In the genomic region with DNA sequence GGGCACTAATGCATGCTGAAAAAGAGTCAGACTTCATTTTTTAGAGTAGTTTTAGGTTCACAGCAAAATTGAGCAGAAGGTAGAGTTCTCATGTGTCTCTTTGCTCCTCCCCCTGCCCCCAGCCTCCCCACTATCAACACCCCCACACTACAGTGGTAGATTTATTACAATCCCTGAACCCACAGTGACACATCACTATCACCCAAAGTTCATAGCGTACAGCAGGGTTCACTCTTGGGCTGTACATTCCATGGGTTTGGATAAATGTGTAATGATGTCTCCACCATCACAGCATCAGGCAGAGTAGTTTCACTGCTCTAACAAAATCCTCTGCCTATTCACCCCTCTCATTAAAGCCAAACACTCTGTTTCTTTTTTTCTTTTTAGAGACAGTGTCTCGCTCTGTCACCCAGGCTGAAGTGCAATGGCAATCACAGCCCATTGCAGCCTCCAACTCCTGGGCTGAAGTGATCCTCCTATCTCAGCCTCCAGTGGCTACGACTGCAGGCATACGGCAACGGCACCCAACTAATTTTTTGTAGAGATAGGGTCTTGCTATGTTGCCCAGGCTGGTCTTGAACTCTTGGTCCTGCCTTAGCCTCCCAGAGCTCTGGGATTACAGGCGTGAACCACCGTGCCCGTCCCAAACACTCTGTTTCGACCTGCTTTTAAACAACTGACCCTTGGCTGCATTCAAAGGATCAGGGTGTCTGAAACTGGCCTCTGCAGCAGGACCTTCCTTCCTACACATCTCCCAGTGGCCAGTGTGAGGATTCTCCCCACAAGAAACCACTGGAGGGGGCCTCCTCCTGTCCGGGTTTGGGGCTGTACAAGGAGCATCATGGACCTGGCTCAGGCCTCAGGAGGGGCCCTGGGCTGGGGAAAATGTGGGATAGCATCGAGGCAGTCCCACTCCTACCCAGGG, we compare ENCODE assay signal across 12 cellular contexts. TPM values are rescaled to one million over a fixed set of nuclear protein-coding genes. Genes with fewer than 3 reads are reported as not detected.
DNase-seq lines count a peak whose midpoint lies in the region; ATAC-seq lines count a peak whose summit lies in the region.
"Had no signal": no experiment of that assay in that cellular context is flagged by ENCODE, and none has a peak within 500 bp of the region (broad histone marks: within the 10 kb centered on the region; RNA-seq: fewer than 3 reads in every experiment).

No MANE protein-coding gene starts in this region.

- H3K4me1 ChIP-seq in subcutaneous abdominal adipose tissue (ENCODE audit: control insufficient read depth in 5 of 5, insufficient read depth in 5 of 5, low read length in 5 of 5) = peaks cover 2 to 28% (median 25%) of the 10 kb centered on the region in 5 donors

- no peaks in the 10 kb centered on the region for H3K4me1 Mint-ChIP-seq in activated T-helper 17 cell treated with anti-CD3 and anti-CD28 coated beads, Interleukin-2, amount 50 U/mL, for 72 hours

- no peaks in the 10 kb centered on the region for H3K9me3 ChIP-seq in subcutaneous abdominal adipose tissue (ENCODE audit: control insufficient read depth in 5 of 5, low read length in 5 of 5)

- peak overlapping the region; percentile 46 for H3K4me3 Mint-ChIP-seq in activated T-helper 17 cell treated with anti-CD3 and anti-CD28 coated beads, Interleukin-2, amount 50 U/mL, for 72 hours

- H3K27me3 Mint-ChIP-seq in activated T-helper 17 cell treated with anti-CD3 and anti-CD28 coated beads, Interleukin-2, amount 50 U/mL, for 72 hours = peaks cover 4% of the 10 kb centered on the region

- no peaks in the 10 kb centered on the region for H3K9me3 Mint-ChIP-seq in activated T-helper 17 cell treated with anti-CD3 and anti-CD28 coated beads, Interleukin-2, amount 50 U/mL, for 72 hours
- H3K9me3 Mint-ChIP-seq: activated naive CD4-positive, alpha-beta T cell treated with anti-CD3 and anti-CD28 coated beads for 36 hours had no signal

- no peak for ATAC-seq in activated T-helper 17 cell treated with anti-CD3 and anti-CD28 coated beads, Interleukin-2, amount 50 U/mL, for 72 hours (replicated peaks)
- no peak for ATAC-seq in HG03457 (IDR thresholded peaks at IDR 0.05; ENCODE audit: unreplicated experiment)
- ATAC-seq in HG02938 (IDR thresholded peaks at IDR 0.05; ENCODE audit: unreplicated experiment) = no peak
- ATAC-seq in HG02571 (IDR thresholded peaks at IDR 0.05; ENCODE audit: unreplicated experiment) = no peak
- ATAC-seq: HCT116 had no signal

- H3K36me3 ChIP-seq in subcutaneous abdominal adipose tissue (ENCODE audit: control insufficient read depth in 5 of 5, insufficient read depth in 5 of 5, low read length in 5 of 5) = peaks cover 0 to 26% (median 13%) of the 10 kb centered on the region in 5 donors

- in situ Hi-C loops in ACHN (cut with HindIII; ENCODE audit: low pct_ligation_motif_present, low pct_unique_long_range_greater_than_20kb, low sequenced_read_pairs) = no loop called here

- DNase-seq in HCEC 1CT (peak; percentile 59), ACHN (no peak)
- DNase-seq: SHP77 treated with DMSO at 0.1 percent for 48 hours; stimulated activated CD4-positive, alpha-beta T cell treated with anti-CD3 and anti-CD28 coated beads, Interleukin-2, amount 100 ng/mL, for 48 hours had no signal

- H3K27me3 ChIP-seq in layer of hippocampus (ENCODE audit: control insufficient read depth, insufficient read depth, low read length) = no peaks in the 10 kb centered on the region
- H3K27me3 ChIP-seq in subcutaneous abdominal adipose tissue (ENCODE audit: control insufficient read depth in 5 of 5, insufficient read depth in 4 of 5, low read length in 5 of 5) = no peaks in the 10 kb centered on the region

- H3K9ac ChIP-seq in subcutaneous abdominal adipose tissue (ENCODE audit: low read length in 5 of 5) = peak overlapping the region in 3 of 5 donors; percentile 9 to 71 (median 43)

- peak overlapping the region in 3 of 5 donors; percentile 11 to 62 (median 52) for H3K4me3 ChIP-seq in subcutaneous abdominal adipose tissue (ENCODE audit: low read depth in 1 of 5, low read length in 5 of 5)

- H3K27ac ChIP-seq in layer of hippocampus (ENCODE audit: low read depth, low read length) = peak overlapping the region; percentile 86
- H3K27ac ChIP-seq in subcutaneous abdominal adipose tissue (ENCODE audit: low read depth, low read length) = peak overlapping the region; percentile 16

- H3K36me3 Mint-ChIP-seq in activated T-helper 17 cell treated with anti-CD3 and anti-CD28 coated beads, Interleukin-2, amount 50 U/mL, for 72 hours (ENCODE audit: low read depth) = no peaks in the 10 kb centered on the region

- no peak overlapping the region for H3K27ac Mint-ChIP-seq in activated T-helper 17 cell treated with anti-CD3 and anti-CD28 coated beads, Interleukin-2, amount 50 U/mL, for 72 hours
- H3K27ac Mint-ChIP-seq: activated naive CD4-positive, alpha-beta T cell treated with anti-CD3 and anti-CD28 coated beads for 36 hours had no signal

RNA-seq across cellular contexts. Expression of a gene that starts 4.2 kb away (rescaled TPM):
- total RNA-seq in activated T-helper 17 cell treated with anti-CD3 and anti-CD28 coated beads, Interleukin-2, amount 50 U/mL, for 72 hours = under 1 TPM; 0.05 to 0.24 TPM

RNA-seq across cellular contexts. Expression of a gene that starts 13.1 kb away (rescaled TPM):
- 1,000 to 10,000 TPM in 1 of 2 donors, 100 to 1,000 TPM in 1; 701 to 1,114 TPM for total RNA-seq in activated T-helper 17 cell treated with anti-CD3 and anti-CD28 coated beads, Interleukin-2, amount 50 U/mL, for 72 hours

RNA-seq across cellular contexts. Expression of a gene that starts 37.0 kb away (rescaled TPM):
- total RNA-seq in activated T-helper 17 cell treated with anti-CD3 and anti-CD28 coated beads, Interleukin-2, amount 50 U/mL, for 72 hours = not detected
